In the genomic region with DNA sequence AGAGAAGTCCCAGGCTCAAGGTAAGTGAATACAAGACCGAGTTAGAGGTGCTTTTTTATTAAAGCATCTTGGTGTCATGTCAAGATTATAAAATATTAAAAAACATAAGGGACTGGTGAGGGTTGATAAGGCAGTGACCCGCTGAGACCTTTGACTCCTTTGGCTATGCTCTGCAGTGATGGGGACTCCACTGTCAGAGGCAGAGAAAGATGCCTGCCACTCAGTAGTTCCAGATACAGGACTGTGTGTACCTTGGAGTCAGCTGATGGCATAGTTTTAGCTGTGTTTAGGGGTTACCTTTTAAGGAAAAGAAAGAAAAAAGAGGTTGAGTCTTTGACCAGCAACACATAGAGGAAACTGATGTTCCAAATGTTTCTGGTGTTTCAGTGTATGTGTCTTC, we compare ENCODE assay signal across 19 cellular contexts. TPM values are rescaled to one million over a fixed set of nuclear protein-coding genes. Genes with fewer than 3 reads are reported as not detected.
DNase-seq lines count a peak whose midpoint lies in the region; ATAC-seq and TF ChIP-seq lines count a peak whose summit lies in the region.
"Had no signal": no experiment of that assay in that cellular context is flagged by ENCODE, and none has a peak within 500 bp of the region (broad histone marks: within the 10 kb centered on the region; RNA-seq: fewer than 3 reads in every experiment).

No MANE protein-coding gene starts in this region.

- POLR2A ChIA-PET in naive thymus-derived CD8-positive, alpha-beta T cell (lab: Charles Lee), result no interaction called here

- H3K9me3 Mint-ChIP-seq in activated CD4-positive, alpha-beta T cell treated with anti-CD3 and anti-CD28 coated beads, Interleukin-2, amount 10 ng/mL, durations not matched to agents 24 days and 14 days, result no peaks in the 10 kb centered on the region
- H3K9me3 Mint-ChIP-seq in naive thymus-derived CD8-positive, alpha-beta T cell, result no peaks in the 10 kb centered on the region

- no peak for TF ChIP-seq CTCF in heart right ventricle (IDR thresholded peaks at IDR 0.05)

- H3K4me1 Mint-ChIP-seq in activated CD4-positive, alpha-beta T cell treated with anti-CD3 and anti-CD28 coated beads, Interleukin-2, amount 10 ng/mL, durations not matched to agents 24 days and 14 days, result peaks cover 43% of the 10 kb centered on the region
- peaks cover 13% of the 10 kb centered on the region for H3K4me1 Mint-ChIP-seq in T-helper 17 cell
- peaks cover 14 to 48% (median 39%) of the 10 kb centered on the region in 4 donors for H3K4me1 Mint-ChIP-seq in naive thymus-derived CD8-positive, alpha-beta T cell

- no peaks in the 10 kb centered on the region for H3K9me3 ChIP-seq in heart right ventricle
- H3K9me3 ChIP-seq in T-helper 17 cell (ENCODE audit: control insufficient read depth, low read length, poor library complexity, severe bottlenecking), result no peaks in the 10 kb centered on the region
- H3K9me3 ChIP-seq: BLaER1 treated with 17β-estradiol and CSF1 and Interleukin-3, amounts not matched to agents 10 nM and 100 nM had no signal

- no peaks in the 10 kb centered on the region for H3K27me3 Mint-ChIP-seq in activated CD4-positive, alpha-beta T cell treated with anti-CD3 and anti-CD28 coated beads, Interleukin-2, amount 10 ng/mL, durations not matched to agents 24 days and 14 days
- H3K27me3 Mint-ChIP-seq in T-helper 17 cell, result no peaks in the 10 kb centered on the region
- no peaks in the 10 kb centered on the region for H3K27me3 Mint-ChIP-seq in naive thymus-derived CD8-positive, alpha-beta T cell

- H3K36me3 ChIP-seq in heart right ventricle, result peaks cover 0 to 100% (median 69%) of the 10 kb centered on the region in 9 donors

- no peak overlapping the region for H3K4me3 ChIP-seq in heart right ventricle
- H3K4me3 ChIP-seq: BLaER1 treated with 17β-estradiol and CSF1 and Interleukin-3, amounts not matched to agents 10 nM and 100 nM had no signal

- ATAC-seq in Right ventricle myocardium inferior, result peak; percentile 40
- no peak for ATAC-seq in heart right ventricle
- no peak for ATAC-seq in T-helper 17 cell
- no peak for ATAC-seq in naive thymus-derived CD8-positive, alpha-beta T cell

- peaks cover 81% of the 10 kb centered on the region for H3K36me3 Mint-ChIP-seq in activated CD4-positive, alpha-beta T cell treated with anti-CD3 and anti-CD28 coated beads, Interleukin-2, amount 10 ng/mL, durations not matched to agents 24 days and 14 days (ENCODE audit: low read depth)
- peaks cover 9% of the 10 kb centered on the region for H3K36me3 Mint-ChIP-seq in T-helper 17 cell (ENCODE audit: low read depth)
- H3K36me3 Mint-ChIP-seq in naive thymus-derived CD8-positive, alpha-beta T cell, result peaks cover 4 to 79% (median 18%) of the 10 kb centered on the region in 3 donors

- H3K4me3 Mint-ChIP-seq in activated CD4-positive, alpha-beta T cell treated with anti-CD3 and anti-CD28 coated beads, Interleukin-2, amount 10 ng/mL, durations not matched to agents 24 days and 14 days, result peak overlapping the region; percentile 2
- H3K4me3 Mint-ChIP-seq in T-helper 17 cell, result no peak overlapping the region
- no peak overlapping the region for H3K4me3 Mint-ChIP-seq in naive thymus-derived CD8-positive, alpha-beta T cell

- DNase-seq in activated CD4-positive, alpha-beta T cell treated with anti-CD3 and anti-CD28 coated beads, Interleukin-2, amount 10 ng/mL, durations not matched to agents 24 days and 14 days, result no peak
- no peak for DNase-seq in activated CD4-positive, alpha-beta T cell treated with anti-CD3 and anti-CD28 coated beads, Interleukin-2, amount 50 U/mL, for 1 hour
- DNase-seq in Right ventricle myocardium inferior (ENCODE audit: missing footprints) (no peak), heart right ventricle (no peak), T-helper 17 cell (no peak), HK-2 (ENCODE audit: unreplicated experiment) (no peak), GM19240 (ENCODE audit: insufficient read length, low spot score) (no peak)
- no peak for DNase-seq in naive thymus-derived CD8-positive, alpha-beta T cell
- DNase-seq: COR-L47, KBM-7, MV-4-11, NCI-H1417, NCI-H187 treated with DMSO at 0.1 percent for 48 hours, NCI-H446, NCI-H69 had no signal

- intact Hi-C loops in activated CD4-positive, alpha-beta T cell treated with anti-CD3 and anti-CD28 coated beads, Interleukin-2, amount 10 ng/mL, durations not matched to agents 24 days and 14 days (cut with micrococcal nuclease), result loop anchor here (5.0 kb wide), 1 partner anchor 42 kb away; a partner anchor contains a TSS
- intact Hi-C loops in Right ventricle myocardium inferior (cut with DNase I), result loop anchor here (5.0 kb wide), 1 partner anchor 42 kb away; a partner anchor contains a TSS
- intact Hi-C loops in heart right ventricle (cut with DNase I), result no loop called here

- peaks cover 0 to 13% (median 0%) of the 10 kb centered on the region in 9 donors for H3K4me1 ChIP-seq in heart right ventricle
- H3K4me1 ChIP-seq: BLaER1 treated with 17β-estradiol and CSF1 and Interleukin-3, amounts not matched to agents 10 nM and 100 nM had no signal

- WGBS in heart right ventricle, 2 donors, result 91 to 94% methylated on average over 2 of the region's 2 CpGs

- no peaks in the 10 kb centered on the region for H3K27me3 ChIP-seq in heart right ventricle
- H3K27me3 ChIP-seq: BLaER1 treated with 17β-estradiol and CSF1 and Interleukin-3, amounts not matched to agents 10 nM and 100 nM had no signal

- peak overlapping the region; percentile 96 for H3K27ac Mint-ChIP-seq in activated CD4-positive, alpha-beta T cell treated with anti-CD3 and anti-CD28 coated beads, Interleukin-2, amount 10 ng/mL, durations not matched to agents 24 days and 14 days
- H3K27ac Mint-ChIP-seq in T-helper 17 cell, result peak overlapping the region; percentile 72
- H3K27ac Mint-ChIP-seq in naive thymus-derived CD8-positive, alpha-beta T cell, result peak overlapping the region in 9 of 10 donors; percentile 84 to 96 (median 95)

- no peak overlapping the region for H3K27ac ChIP-seq in heart right ventricle
- H3K27ac ChIP-seq: BLaER1 treated with 17β-estradiol and CSF1 and Interleukin-3, amounts not matched to agents 10 nM and 100 nM had no signal

RNA-seq across cellular contexts. Expression of a gene that starts 40.8 kb away (rescaled TPM):
- total RNA-seq in activated CD4-positive, alpha-beta T cell treated with anti-CD3 and anti-CD28 coated beads, Interleukin-2, amount 10 ng/mL, durations not matched to agents 24 days and 14 days, result 5.3 and 5.7 TPM in 2 replicates
- total RNA-seq in Right ventricle myocardium inferior (6.8 TPM), heart right ventricle (1 to 10 TPM in 9 of 10 donors, under 1 TPM in 1; 0.78 to 4.6 (median 1.4) TPM), T-helper 17 cell (1 to 10 TPM in 1 of 2 donors, not detected in 1; 1.6 TPM)
- 1 to 10 TPM in 1 of 2 donors, under 1 TPM in 1; 0.16 to 3.5 TPM for polyA plus RNA-seq in heart right ventricle
- under 1 TPM in 1 of 2 experiments, not detected in 1; 0.44 TPM for total RNA-seq in naive thymus-derived CD8-positive, alpha-beta T cell
- not detected for polyA plus RNA-seq in naive thymus-derived CD8-positive, alpha-beta T cell
- total RNA-seq: Daoy, H4, RPMI7951 had no signal

RNA-seq across cellular contexts. Expression of a gene that starts 41.2 kb away (rescaled TPM):
- 209 and 218 TPM in 2 replicates for total RNA-seq in activated CD4-positive, alpha-beta T cell treated with anti-CD3 and anti-CD28 coated beads, Interleukin-2, amount 10 ng/mL, durations not matched to agents 24 days and 14 days
- 75.5 TPM for total RNA-seq in Right ventricle myocardium inferior
- total RNA-seq in heart right ventricle, result 10 to 100 TPM; 57.1 to 94.3 (median 75.8) TPM
- 10 to 100 TPM; 37.5 to 52.3 TPM for polyA plus RNA-seq in heart right ventricle
- total RNA-seq in T-helper 17 cell, result 100 to 1,000 TPM; 102 to 106 TPM
- total RNA-seq in naive thymus-derived CD8-positive, alpha-beta T cell, result 100 to 1,000 TPM; 106 TPM
- 10 to 100 TPM; 16.3 to 21.9 (median 18.2) TPM for polyA plus RNA-seq in naive thymus-derived CD8-positive, alpha-beta T cell

RNA-seq across cellular contexts. Expression of a gene that starts 52.5 kb away (rescaled TPM):
- total RNA-seq in activated CD4-positive, alpha-beta T cell treated with anti-CD3 and anti-CD28 coated beads, Interleukin-2, amount 10 ng/mL, durations not matched to agents 24 days and 14 days, result 3.4 TPM in 2 replicates
- 1.2 TPM for total RNA-seq in Right ventricle myocardium inferior
- under 1 TPM; 0.24 to 0.77 (median 0.48) TPM for total RNA-seq in heart right ventricle
- polyA plus RNA-seq in heart right ventricle, result under 1 TPM; 0.03 to 0.44 TPM
- 10 to 100 TPM; 10.2 to 23.9 TPM for total RNA-seq in T-helper 17 cell
- 10 to 100 TPM; 16.8 to 18.3 TPM for total RNA-seq in naive thymus-derived CD8-positive, alpha-beta T cell
- under 1 TPM; 0.29 to 0.82 (median 0.56) TPM for polyA plus RNA-seq in naive thymus-derived CD8-positive, alpha-beta T cell
- total RNA-seq: RPMI7951 had no signal

Comparison
In these comparisons a context has a peak if more than half of its experiments do, and no peak if none do; other contexts are left out.
1. intact Hi-C loops: an anchor here in activated CD4-positive, alpha-beta T cell treated with anti-CD3 and anti-CD28 coated beads, Interleukin-2, amount 10 ng/mL, durations not matched to agents 24 days and 14 days (5.0 kb wide) and Right ventricle myocardium inferior (5.0 kb wide); none called in heart right ventricle.